ENCODE assay signal across 9 cellular contexts in the genomic region with DNA sequence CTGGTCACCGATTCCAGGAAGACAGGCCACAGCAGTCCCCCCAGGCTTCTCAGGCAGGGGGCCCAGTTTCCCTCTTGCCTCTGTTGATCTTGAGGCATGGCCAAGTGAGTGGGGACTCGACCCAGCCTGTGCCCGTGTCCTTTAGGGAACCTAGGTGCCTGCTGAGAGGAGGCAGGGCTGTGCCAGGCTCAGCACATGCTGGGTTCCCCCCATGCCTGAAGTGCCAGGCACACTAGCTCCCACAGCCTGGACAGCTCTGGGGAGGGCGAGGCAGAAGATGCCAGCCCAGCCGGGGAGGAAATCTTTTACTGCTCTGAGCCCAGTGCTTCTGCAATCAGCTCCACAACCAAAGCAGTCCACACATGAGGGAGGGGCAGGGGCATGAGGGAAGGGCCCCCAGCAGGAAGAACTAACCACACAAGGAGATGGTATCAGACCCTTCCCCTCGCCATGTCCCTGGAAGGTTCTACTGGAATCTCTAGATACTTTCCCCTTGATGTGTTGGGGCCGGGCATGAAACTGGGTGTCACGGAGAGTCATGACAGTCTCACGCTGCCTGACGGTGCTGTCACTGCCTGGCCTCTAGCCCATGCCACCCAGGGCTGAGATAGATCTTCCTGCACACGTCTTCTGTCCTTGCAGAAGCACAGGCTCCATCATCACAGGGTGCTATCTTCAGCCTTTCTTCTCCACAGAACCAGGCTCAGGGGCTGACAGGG. TPM values are rescaled to one million over a fixed set of nuclear protein-coding genes. Genes with fewer than 3 reads are reported as not detected.
DNase-seq lines count a peak whose midpoint lies in the region; ATAC-seq, FAIRE-seq and TF ChIP-seq lines count a peak whose summit lies in the region.
"Had no signal": no experiment of that assay in that cellular context is flagged by ENCODE, and none has a peak within 500 bp of the region (broad histone marks: within the 10 kb centered on the region; RNA-seq: fewer than 3 reads in every experiment).

No MANE protein-coding gene starts in this region.

- H3K4me3 ChIP-seq in HCT116 (replicated peaks in 1 of 2; ENCODE audit: low read depth in 1 of 2, low read length in 2 of 2), result peak overlapping the region in 1 of 2 experiments; percentile 35; a peak in 2 of 4 replicates
- H3K4me3 ChIP-seq in right atrium auricular region, result no peak overlapping the region
- no peak overlapping the region for H3K4me3 ChIP-seq in small intestine (ENCODE audit: low read depth in 1 of 2, low read length in 2 of 2)

- TSS peak; percentile 82 for BruUV-seq in HCT116 (replicated peaks; lab: Mats Ljungman, UMichigan)

- RAD21 ChIA-PET in HCT116 (lab: Charles Lee; ENCODE audit: low non-redundant PET in 1 of 2, low total read pairs in 2 of 2, uncharacterized antibody in 2 of 2, unreplicated experiment in 2 of 2), result interaction anchor here (0.5 to 1.5 kb wide), 2 partner anchors 25 to 30 kb away, joined by 4 read pairs; partner anchors contain the start of gene MYO18A (in 1 of the 2)

- ATAC-seq in HCT116, result peak; percentile 26
- ATAC-seq in activated CD8-positive, alpha-beta T cell treated with anti-CD3 and anti-CD28 coated beads, Interleukin-2, amount 10 ng/mL, durations not matched to agents 7 days and 5 days, result peak; percentile 42
- no peak for ATAC-seq in GM18498 (IDR thresholded peaks at IDR 0.05; ENCODE audit: unreplicated experiment)

- peaks cover 61% of the 10 kb centered on the region for H3K4me1 Mint-ChIP-seq in activated CD8-positive, alpha-beta T cell treated with anti-CD3 and anti-CD28 coated beads, Interleukin-2, amount 10 ng/mL, durations not matched to agents 7 days and 5 days (ENCODE audit: low read depth)

- H3K36me3 ChIP-seq in HCT116 (ENCODE audit: control insufficient read depth in 1 of 2, insufficient read depth in 2 of 2, low read length in 2 of 2) (no peaks in the 10 kb centered on the region), right atrium auricular region (no peaks in the 10 kb centered on the region), small intestine (ENCODE audit: control insufficient read depth in 2 of 2, insufficient read depth in 2 of 2, low read length in 2 of 2) (no peaks in the 10 kb centered on the region)

- H3K27me3 Mint-ChIP-seq in activated CD8-positive, alpha-beta T cell treated with anti-CD3 and anti-CD28 coated beads, Interleukin-2, amount 10 ng/mL, durations not matched to agents 7 days and 5 days (ENCODE audit: low read depth), result no peaks in the 10 kb centered on the region

- peaks cover 64% of the 10 kb centered on the region for H3K79me2 ChIP-seq in HCT116 (ENCODE audit: insufficient read depth, low read length)

- intact Hi-C loops in HCT116 (cut with micrococcal nuclease), result no loop called here

- POLR2A ChIA-PET in HCT116 (lab: Charles Lee), result interaction anchor here (0.8 to 3.7 kb wide), 3 partner anchors 8 to 24 kb away, joined by 3 to 31 read pairs (median 5); partner anchors contain the start of gene MYO18A
- POLR2A ChIA-PET in activated CD8-positive, alpha-beta T cell treated with anti-CD3 and anti-CD28 coated beads, Interleukin-2, amount 10 ng/mL, durations not matched to agents 7 days and 5 days (lab: Charles Lee), result interaction anchor here (0.7 to 2.2 kb wide), 4 partner anchors 13 to 139 kb away, joined by 3 to 13 read pairs (median 7); partner anchors contain the start of gene NUFIP2

- no peak for FAIRE-seq in small intestine (lab: Jason Lieb, UNC)

- 30 to 49% (median 40%) methylated on average over 11 of the region's 11 CpGs for WGBS in small intestine, 3 donors

- H3K4me3 Mint-ChIP-seq in activated CD8-positive, alpha-beta T cell treated with anti-CD3 and anti-CD28 coated beads, Interleukin-2, amount 10 ng/mL, durations not matched to agents 7 days and 5 days, result peak overlapping the region; percentile 42

- peak overlapping the region; percentile 63 for H3K9ac ChIP-seq in HCT116 (ENCODE audit: low read length)

- H3K9me3 Mint-ChIP-seq in activated CD8-positive, alpha-beta T cell treated with anti-CD3 and anti-CD28 coated beads, Interleukin-2, amount 10 ng/mL, durations not matched to agents 7 days and 5 days (ENCODE audit: insufficient read depth), result no peaks in the 10 kb centered on the region

- DNase-seq in HCT116 (ENCODE audit: low read depth, low spot score) (no peak), right atrium auricular region (ENCODE audit: low spot score) (no peak), small intestine (peak; percentile 43), SHP77 (lab: John Stamatoyannopoulos, UW) (no peak), DMS114 treated with DMSO at 0.1 percent for 48 hours (lab: John Stamatoyannopoulos, UW; ENCODE audit: unreplicated experiment) (no peak), epidermal melanocyte (ENCODE audit: insufficient read length, low spot score) (no peak)
- DNase-seq in activated CD8-positive, alpha-beta T cell treated with anti-CD3 and anti-CD28 coated beads, Interleukin-2, amount 10 ng/mL, durations not matched to agents 7 days and 5 days, result no peak
- DNase-seq: NCI-H2029 treated with DMSO at 0.1 percent for 48 hours had no signal

- H3K4me2 ChIP-seq in HCT116 (ENCODE audit: low read length), result peak overlapping the region; percentile 76

- peak overlapping the region; percentile 84 for H3K27ac Mint-ChIP-seq in activated CD8-positive, alpha-beta T cell treated with anti-CD3 and anti-CD28 coated beads, Interleukin-2, amount 10 ng/mL, durations not matched to agents 7 days and 5 days

- H3K27ac ChIP-seq in HCT116 (ENCODE audit: low read depth, low read length) (peak overlapping the region; percentile 93), right atrium auricular region (peak overlapping the region; percentile 68 to 79), small intestine (ENCODE audit: low read depth in 1 of 2, low read length in 1 of 2) (peak overlapping the region; percentile 91 to 94)

- no peak for TF ChIP-seq POLR2A in HCT116 (IDR thresholded peaks at IDR 0.05; ENCODE audit: borderline replicate concordance, extremely low read depth, insufficient read depth, insufficient read length)

- TF ChIP-seq CTCF in HCT116 (IDR thresholded peaks at IDR 0.05 in 2 of 3, conservative IDR thresholded peaks at IDR 0.05 in 1 of 3; ENCODE audit: borderline replicate concordance in 1 of 3, insufficient read depth in 1 of 3, low read depth in 2 of 3, low read length in 2 of 3), result no peak
- no peak for TF ChIP-seq CTCF in right atrium auricular region (IDR thresholded peaks at IDR 0.05)

- no peak overlapping the region for H2AFZ ChIP-seq in HCT116 (ENCODE audit: low read depth, low read length, poor library complexity, severe bottlenecking)

- H3K27me3 ChIP-seq in HCT116 (ENCODE audit: insufficient read depth, low read length) (no peaks in the 10 kb centered on the region), right atrium auricular region (no peaks in the 10 kb centered on the region), small intestine (ENCODE audit: control insufficient read depth in 2 of 2, insufficient read depth in 2 of 2, low read length in 2 of 2) (no peaks in the 10 kb centered on the region)

- CTCF ChIA-PET in HCT116 (lab: Charles Lee), result interaction anchor here (1.6 kb wide), 2 partner anchors 9 to 25 kb away, joined by 6 to 7 read pairs; partner anchors contain the start of gene MYO18A
- CTCF ChIA-PET in activated CD8-positive, alpha-beta T cell treated with anti-CD3 and anti-CD28 coated beads, Interleukin-2, amount 10 ng/mL, durations not matched to agents 7 days and 5 days (lab: Charles Lee), result interaction anchor here (0.9 to 5.8 kb wide), 11 partner anchors 9 to 139 kb away, joined by 3 to 35 read pairs (median 4); partner anchors contain the start of genes MYO18A and NUFIP2

- H3K9me2 ChIP-seq in HCT116 (ENCODE audit: insufficient read depth), result no peaks in the 10 kb centered on the region

- H3K36me3 Mint-ChIP-seq in activated CD8-positive, alpha-beta T cell treated with anti-CD3 and anti-CD28 coated beads, Interleukin-2, amount 10 ng/mL, durations not matched to agents 7 days and 5 days (ENCODE audit: low read depth), result no peaks in the 10 kb centered on the region

- H3K9me3 ChIP-seq in HCT116 (ENCODE audit: control insufficient read depth in 1 of 2, insufficient read depth in 1 of 2, low read depth in 1 of 2, low read length in 2 of 2), result no peaks in the 10 kb centered on the region
- H3K9me3 ChIP-seq in right atrium auricular region, result no peaks in the 10 kb centered on the region
- no peaks in the 10 kb centered on the region for H3K9me3 ChIP-seq in small intestine (ENCODE audit: control insufficient read depth, low read depth)

- no peaks in the 10 kb centered on the region for H4K20me1 ChIP-seq in HCT116 (ENCODE audit: insufficient read depth)

- no peak for TF ChIP-seq RAD21 in HCT116 (IDR thresholded peaks at IDR 0.05; ENCODE audit: low read depth)

- H3K4me1 ChIP-seq in HCT116 (ENCODE audit: control insufficient read depth in 1 of 2, insufficient read depth in 2 of 2, low read length in 2 of 2) (peaks cover 91 to 100% of the 10 kb centered on the region in 2 experiments), right atrium auricular region (peaks cover 0 to 68% of the 10 kb centered on the region in 2 donors), small intestine (ENCODE audit: control insufficient read depth in 2 of 2, insufficient read depth in 1 of 2, low read depth in 1 of 2, low read length in 1 of 2) (peaks cover 29 to 43% of the 10 kb centered on the region in 2 donors)

TF ChIP-seq in HCT116, 20 proteins besides CTCF, POLR2A, EP300 and RAD21 (continues in another document):
- TF ChIP-seq TCF7L2 (IDR thresholded peaks at IDR 0.05; ENCODE audit: borderline replicate concordance, extremely low read depth, insufficient read depth, insufficient read length), result no peak
- no peak for TF ChIP-seq SP1 (IDR thresholded peaks at IDR 0.05; ENCODE audit: low read depth)
- TF ChIP-seq CBX3 (IDR thresholded peaks at IDR 0.05; ENCODE audit: low read depth), result no peak
- no peak for TF ChIP-seq JUND (IDR thresholded peaks at IDR 0.05)
- TF ChIP-seq SIN3A (IDR thresholded peaks at IDR 0.05; ENCODE audit: low read depth), result no peak
- no peak for TF ChIP-seq EZH2phosphoT487 (IDR thresholded peaks at IDR 0.05; ENCODE audit: borderline replicate concordance)

RNA-seq across cellular contexts. Expression of gene MYO18A, which starts 25.5 kb away (rescaled TPM):
- total RNA-seq in HCT116 (2021; ENCODE audit: unreplicated experiment), result 37.2 TPM
- polyA plus RNA-seq in HCT116 (2012), result 33.8 and 36.0 TPM in 2 replicates
- 10 to 100 TPM; 53.4 to 53.8 TPM for total RNA-seq in activated CD8-positive, alpha-beta T cell treated with anti-CD3 and anti-CD28 coated beads, Interleukin-2, amount 10 ng/mL, durations not matched to agents 7 days and 5 days
- total RNA-seq in right atrium auricular region, result 100 to 1,000 TPM; 159 to 219 TPM
- 10 to 100 TPM; 42.9 to 66.9 (median 61.9) TPM for polyA plus RNA-seq in small intestine
